ENCODE assay signal across 8 cellular contexts in genomic region chr12:30806989-30807694, GRCh38. TPM values are rescaled to one million over a fixed set of nuclear protein-coding genes. Genes with fewer than 3 reads are reported as not detected.
A peak's percentile ranks its signal among the peaks of the same experiment; 100 is the strongest.
DNase-seq lines count a peak whose midpoint lies in the region; ATAC-seq and TF ChIP-seq lines count a peak whose summit lies in the region.

No MANE protein-coding gene starts in this region.

- H3K4me1 ChIP-seq in adrenal gland (replicated peaks in 1 of 2): no peaks in the 10 kb centered on the region
- H3K4me1 ChIP-seq in right atrium auricular region: no peaks in the 10 kb centered on the region
- peaks cover 0 to 4% (median 2%) of the 10 kb centered on the region in 4 donors for H3K4me1 ChIP-seq in sigmoid colon

- TF ChIP-seq CTCF in GM12875 (IDR thresholded peaks at IDR 0.05; ENCODE audit: borderline replicate concordance, insufficient read depth, low read depth, low read length) (peak; percentile 55; the same call in 1 of the 2 replicates), adrenal gland (IDR thresholded peaks at IDR 0.05) (peak; percentile 71 to 97 (median 84)), right atrium auricular region (IDR thresholded peaks at IDR 0.05) (peak; percentile 40 to 81), sigmoid colon (IDR thresholded peaks at IDR 0.05) (peak; percentile 33 to 69 (median 60))

- H3K9me3 ChIP-seq in adrenal gland (replicated peaks in 1 of 3) (no peaks in the 10 kb centered on the region), right atrium auricular region (no peaks in the 10 kb centered on the region), sigmoid colon (no peaks in the 10 kb centered on the region)

- TF ChIP-seq POLR2A in adrenal gland (IDR thresholded peaks at IDR 0.05) (no peak), sigmoid colon (IDR thresholded peaks at IDR 0.05) (no peak)

- no peak overlapping the region for H3K4me3 ChIP-seq in GM12875 (ENCODE audit: low read depth, low read length)
- H3K4me3 ChIP-seq in adrenal gland: no peak overlapping the region
- no peak overlapping the region for H3K4me3 ChIP-seq in right atrium auricular region
- H3K4me3 ChIP-seq in sigmoid colon: no peak overlapping the region

- intact Hi-C loops in adrenal gland (cut with DNase I): no loop called here
- intact Hi-C loops in sigmoid colon (cut with DNase I): loop anchor here (2.0 to 10.0 kb wide), 3 partner anchors 52 to 1732 kb away; partner anchors contain the start of genes CAPRIN2 and IPO8

- no peak for TF ChIP-seq EP300 in sigmoid colon (IDR thresholded peaks at IDR 0.05)

- 55 to 66% (median 62%) methylated on average over 7 of the region's 7 CpGs for WGBS in adrenal gland, 4 donors
- WGBS in sigmoid colon, 2 donors: 56 to 63% methylated on average over 7 of the region's 7 CpGs

- H3K27ac ChIP-seq in adrenal gland (no peak overlapping the region), right atrium auricular region (no peak overlapping the region), sigmoid colon (no peak overlapping the region)

- H3K27me3 ChIP-seq in adrenal gland (no peaks in the 10 kb centered on the region), right atrium auricular region (no peaks in the 10 kb centered on the region), sigmoid colon (peaks cover 0 to 4% (median 0%) of the 10 kb centered on the region in 3 donors)

- DNase-seq in AG20443 (ENCODE audit: low spot score): peak; percentile 71
- peak; percentile 100 for DNase-seq in NCI-H69 (lab: John Stamatoyannopoulos, UW)
- peak; percentile 28 to 68 (median 58) for DNase-seq in adrenal gland
- no peak for DNase-seq in right atrium auricular region (ENCODE audit: low spot score)
- DNase-seq in sigmoid colon: no peak

- ATAC-seq in HG03565 (IDR thresholded peaks at IDR 0.05; ENCODE audit: unreplicated experiment) (peak; percentile 75), HG02642 (IDR thresholded peaks at IDR 0.05; ENCODE audit: poor library complexity, unreplicated experiment) (no peak)

- H3K36me3 ChIP-seq in adrenal gland (replicated peaks in 1 of 2): no peaks in the 10 kb centered on the region
- no peaks in the 10 kb centered on the region for H3K36me3 ChIP-seq in right atrium auricular region
- H3K36me3 ChIP-seq in sigmoid colon: no peaks in the 10 kb centered on the region

RNA-seq across cellular contexts. Expression of gene CAPRIN2, which starts 52.4 kb away (rescaled TPM):
- 10 to 100 TPM; 12.1 to 29.4 (median 22.2) TPM for total RNA-seq in adrenal gland
- 10 to 100 TPM; 26.5 to 40.4 (median 32.9) TPM for polyA plus RNA-seq in adrenal gland
- 10 to 100 TPM; 20.9 to 34.3 TPM for total RNA-seq in right atrium auricular region
- 10 to 100 TPM; 25.0 to 42.9 (median 31.5) TPM for total RNA-seq in sigmoid colon
- 1 to 10 TPM; 2.1 to 6.9 (median 3.0) TPM for polyA plus RNA-seq in sigmoid colon

Comparison
In these comparisons a context has a peak if more than half of its experiments do, and no peak if none do; other contexts are left out.
1. DNase-seq: peak in AG20443 (single experiment), NCI-H69 (single experiment) and adrenal gland (7 of 7); none in right atrium auricular region (single experiment) and sigmoid colon (single experiment).
2. Peak in every context shown above with its lines, with median percentiles within 50 percentile points of each other: CTCF ChIP-seq.